ENCODE assay signal across 27 cellular contexts in genomic region chr17:66795486-66795885, GRCh38. TPM values are rescaled to one million over a fixed set of nuclear protein-coding genes. Genes with fewer than 3 reads are reported as not detected.
"Had no signal": no experiment of that assay in that cellular context is flagged by ENCODE, and none has a peak within 500 bp of the region (broad histone marks: within the 10 kb centered on the region; RNA-seq: fewer than 3 reads in every experiment).

No MANE protein-coding gene starts in this region.

- H3K4me3 ChIP-seq: stomach, suprapubic skin, testis, thoracic aorta, thyroid gland, tibial artery, tibial nerve, transverse colon, upper lobe of left lung, upper lobe of right lung, uterus, vagina had no signal

- H3K9me3 ChIP-seq: stomach, suprapubic skin, testis, thoracic aorta, thyroid gland, tibial artery, tibial nerve, transverse colon, upper lobe of left lung, upper lobe of right lung, uterus, vagina had no signal

- H3K27me3 ChIP-seq: stomach, suprapubic skin, testis, thyroid gland, tibial artery, tibial nerve, transverse colon, upper lobe of left lung, upper lobe of right lung, uterus, vagina had no signal

- DNase-seq: stimulated activated CD4-positive, alpha-beta T cell treated with anti-CD3 and anti-CD28 coated beads, Interleukin-2, amount 100 ng/mL, for 48 hours; stimulated activated CD4-positive, alpha-beta T cell treated with anti-CD3 and anti-CD28 coated beads, Interleukin-4, amount 100 ng/mL, for 1 hour; stimulated activated CD4-positive, alpha-beta T cell treated with anti-CD3 and anti-CD28 coated beads, Interleukin-4, amount 100 ng/mL, for 24 hours; stimulated activated CD4-positive, alpha-beta T cell treated with anti-CD3 and anti-CD28 coated beads, Interleukin-4, amount 100 ng/mL, for 4 hours; stimulated activated CD8-positive, alpha-beta memory T cell treated with anti-CD3 and anti-CD28 coated beads, Interleukin-4, amount 100 ng/mL, for 48 hours; stimulated activated naive B cell treated with anti-CD40 and anti-IgM and Interleukin-4, amounts not matched to agents 10 μg/mL and 1 μg/mL and 100 μg/mL, for 72 hours; stimulated activated naive CD4-positive, alpha-beta T cell; stimulated activated naive CD4-positive, alpha-beta T cell treated with Interleukin-2 at 50 U/mL for 16 hours; stimulated activated naive CD8-positive, alpha-beta T cell treated with anti-CD3 and anti-CD28 coated beads, Interleukin-15, amount 100 ng/mL, for 72 hours; stimulated activated naive CD8-positive, alpha-beta T cell treated with anti-CD3 and anti-CD28 coated beads, Interleukin-15, Interleukin-2, amounts not matched to agents 100 U/mL and 50 U/mL, for 24 hours; stomach; substantia nigra; testis; thyroid gland; tibial artery; transverse colon; trophoblast cell; upper lobe of left lung; upper lobe of right lung; uterus had no signal

- H3K27ac ChIP-seq: stomach, suprapubic skin, testis, thoracic aorta, thyroid gland, tibial artery, tibial nerve, transverse colon, upper lobe of left lung, upper lobe of right lung, uterus, vagina had no signal

- H3K36me3 ChIP-seq: suprapubic skin, thoracic aorta, thyroid gland, tibial artery, transverse colon, upper lobe of left lung, uterus, vagina had no signal

RNA-seq across cellular contexts. Expression of gene CACNG5, which starts 39.4 kb away (rescaled TPM):
- total RNA-seq: stomach, subcutaneous adipose tissue, suprapubic skin, thoracic aorta, thyroid gland, tibial nerve, upper lobe of left lung, upper lobe of right lung, ureter, urinary bladder, vagina had no signal
- polyA plus RNA-seq: stomach, urinary bladder had no signal
